Comparison of ENCODE assay signal across 15 cellular contexts in genomic region chr22:44957267-44957905, GRCh38. TPM values are rescaled to one million over a fixed set of nuclear protein-coding genes. Genes with fewer than 3 reads are reported as not detected.
A peak's percentile ranks its signal among the peaks of the same experiment; 100 is the strongest.
DNase-seq lines count a peak whose midpoint lies in the region; ATAC-seq, FAIRE-seq and TF ChIP-seq lines count a peak whose summit lies in the region.
"Had no signal": no experiment of that assay in that cellular context is flagged by ENCODE, and none has a peak within 500 bp of the region (broad histone marks: within the 10 kb centered on the region; RNA-seq: fewer than 3 reads in every experiment).

No MANE protein-coding gene starts in this region.

- no peak overlapping the region for H3K18ac ChIP-seq in IMR-90 (ENCODE audit: low read depth, low read length)

- DNase-seq in ELR (ENCODE audit: low read depth) (peak; percentile 7), IMR-90 (peak; percentile 6), mesothelial cell of epicardium (ENCODE audit: low spot score in 2 of 2, unreplicated experiment in 2 of 2) (no peak), urothelium cell line (ENCODE audit: low spot score) (no peak), mammary epithelial cell (no peak), AG08396 (ENCODE audit: low spot score) (no peak)
- DNase-seq: activated CD4-positive, alpha-beta T cell treated with anti-CD3 and anti-CD28 coated beads, Interleukin-2, amount 10 ng/mL, durations not matched to agents 24 days and 14 days; activated gamma-delta T cell; caudate nucleus; NCI-H2029 treated with DMSO at 0.1 percent for 48 hours; SW 1271 had no signal

- dilution Hi-C loops in IMR-90 (cut with HindIII; ENCODE audit: low sequenced_read_pairs, unreplicated experiment) (no loop called here), mammary epithelial cell (cut with HindIII; ENCODE audit: low sequenced_read_pairs) (no loop called here)

- no peak overlapping the region for H2BK5ac ChIP-seq in IMR-90 (ENCODE audit: low read depth, low read length, poor library complexity, severe bottlenecking)

- H3K14ac ChIP-seq in IMR-90 (replicated peaks; ENCODE audit: low read depth, low read length), result no peak overlapping the region

- H3K27me3 Mint-ChIP-seq in brain (peaks cover 2% of the 10 kb centered on the region), mesothelial cell of epicardium (ENCODE audit: low read depth) (peaks cover 22% of the 10 kb centered on the region)
- H3K27me3 Mint-ChIP-seq: activated CD4-positive, alpha-beta T cell treated with anti-CD3 and anti-CD28 coated beads, Interleukin-2, amount 10 ng/mL, durations not matched to agents 24 days and 14 days had no signal

- in situ Hi-C loops in IMR-90 (cut with MboI; ENCODE audit: low sequenced_read_pairs) (no loop called here), mammary epithelial cell (cut with MboI; ENCODE audit: low sequenced_read_pairs in 2 of 2) (no loop called here)

- WGBS in IMR-90 (ENCODE audit: extremely low coverage in 2 of 2, insufficient read length in 1 of 2), 2 experiments, result 60% methylated on average over 5 of the region's 10 CpGs; no CpG with 5 or more reads in 1 of the 2 experiments
- 87% methylated on average over 10 of the region's 10 CpGs for WGBS in mammary epithelial cell (ENCODE audit: low coverage, missing lambda C conversion rate)

- peaks cover 63% of the 10 kb centered on the region for H3K4me1 Mint-ChIP-seq in brain
- peaks cover 6% of the 10 kb centered on the region for H3K4me1 Mint-ChIP-seq in mesothelial cell of epicardium
- H3K4me1 Mint-ChIP-seq: activated CD4-positive, alpha-beta T cell treated with anti-CD3 and anti-CD28 coated beads, Interleukin-2, amount 10 ng/mL, durations not matched to agents 24 days and 14 days had no signal

- intact Hi-C loops in IMR-90 (cut with micrococcal nuclease), result loop anchor here (5.0 kb wide), 1 partner anchor 140 kb away; no protein-coding TSS in a partner anchor
- intact Hi-C loops in mammary epithelial cell (cut with micrococcal nuclease), result no loop called here

- BruUV-seq in IMR-90 (replicated peaks; lab: Mats Ljungman, UMichigan), result no TSS peak
- BruUV-seq in mammary epithelial cell (replicated peaks; lab: Mats Ljungman, UMichigan), result no TSS peak

- H2AFZ ChIP-seq in IMR-90 (replicated peaks; ENCODE audit: low read length, poor library complexity) (no peak overlapping the region), mammary epithelial cell (ENCODE audit: low read depth, low read length) (no peak overlapping the region)

- TF ChIP-seq POLR2A in IMR-90 (IDR thresholded peaks at IDR 0.05; ENCODE audit: low read depth, low read length), result no peak

- H3K36me3 ChIP-seq in IMR-90 (ENCODE audit: control insufficient read depth, insufficient read depth, low read length) (no peaks in the 10 kb centered on the region), mammary epithelial cell (ENCODE audit: insufficient read depth, low read length) (no peaks in the 10 kb centered on the region)
- H3K36me3 ChIP-seq: thoracic aorta had no signal

- peaks cover 53% of the 10 kb centered on the region for H3K27me3 ChIP-seq in IMR-90 (ENCODE audit: control insufficient read depth, insufficient read depth, low read length)
- H3K27me3 ChIP-seq in mammary epithelial cell (ENCODE audit: insufficient read depth, low read length), result peaks cover 6% of the 10 kb centered on the region

- no peaks in the 10 kb centered on the region for H3K9me1 ChIP-seq in IMR-90 (ENCODE audit: insufficient read depth, low read length)

- POLR2A ChIA-PET in IMR-90 (lab: Charles Lee; ENCODE audit: unreplicated experiment), result no interaction called here

- no peak overlapping the region for H3K56ac ChIP-seq in IMR-90 (ENCODE audit: extremely low read depth, insufficient read depth, low read length)

- no peak overlapping the region for H3K23ac ChIP-seq in IMR-90 (ENCODE audit: low read depth, low read length)

- H3K27ac ChIP-seq in IMR-90 (ENCODE audit: insufficient read depth, low read length) (no peak overlapping the region), mammary epithelial cell (ENCODE audit: insufficient read depth, low read depth, low read length) (no peak overlapping the region)
- H3K27ac ChIP-seq: thoracic aorta had no signal

- H3K79me2 ChIP-seq in mammary epithelial cell (ENCODE audit: insufficient read depth, low read length), result no peaks in the 10 kb centered on the region

- H3K79me1 ChIP-seq in IMR-90 (ENCODE audit: low read depth in 1 of 2, low read length in 2 of 2), result no peaks in the 10 kb centered on the region

- H3K4me1 ChIP-seq in IMR-90 (ENCODE audit: control insufficient read depth, insufficient read depth, low read length) (no peaks in the 10 kb centered on the region), mammary epithelial cell (ENCODE audit: insufficient read depth, low read length) (no peaks in the 10 kb centered on the region)

- no peak overlapping the region for H2BK120ac ChIP-seq in IMR-90 (ENCODE audit: low read depth, low read length)

- H2AK5ac ChIP-seq in IMR-90 (ENCODE audit: low read depth, low read length), result no peak overlapping the region

- H4K5ac ChIP-seq in IMR-90 (ENCODE audit: low read depth, low read length), result no peak overlapping the region

- no peak for FAIRE-seq in urothelium cell line (lab: Jason Lieb, UNC)
- FAIRE-seq: GM12878 had no signal

- H3K9me3 Mint-ChIP-seq in brain, result peaks cover 0 to 5% (median under 1%) of the 10 kb centered on the region in 5 experiments
- no peaks in the 10 kb centered on the region for H3K9me3 Mint-ChIP-seq in mesothelial cell of epicardium
- H3K9me3 Mint-ChIP-seq: activated CD4-positive, alpha-beta T cell treated with anti-CD3 and anti-CD28 coated beads, Interleukin-2, amount 10 ng/mL, durations not matched to agents 24 days and 14 days had no signal

- H3K4me3 ChIP-seq in IMR-90 (ENCODE audit: insufficient read depth, low read depth, low read length) (no peak overlapping the region), mammary epithelial cell (replicated peaks in 1 of 3; ENCODE audit: insufficient read depth in 1 of 3, low read depth in 2 of 3, low read length in 3 of 3) (no peak overlapping the region)
- H3K4me3 ChIP-seq: GM12878, thoracic aorta had no signal

- no peak overlapping the region for H2AK9ac ChIP-seq in IMR-90 (replicated peaks; ENCODE audit: low read depth, low read length, poor library complexity)

- no peak overlapping the region for H3K9ac ChIP-seq in IMR-90 (ENCODE audit: low read depth, low read length)
- H3K9ac ChIP-seq in mammary epithelial cell (ENCODE audit: insufficient read depth, low read length), result no peak overlapping the region

- H4K8ac ChIP-seq in IMR-90 (ENCODE audit: low read depth in 2 of 2, low read length in 2 of 2), result no peak overlapping the region

- no peak overlapping the region for H3K4ac ChIP-seq in IMR-90 (ENCODE audit: low read depth, low read length)

- H2BK15ac ChIP-seq in IMR-90 (ENCODE audit: low read depth, low read length), result no peak overlapping the region

- no peaks in the 10 kb centered on the region for H3K9me3 ChIP-seq in IMR-90 (ENCODE audit: control insufficient read depth, insufficient read depth, low read length)
- H3K9me3 ChIP-seq in mammary epithelial cell (replicated peaks; ENCODE audit: insufficient read depth, low read length), result no peaks in the 10 kb centered on the region
- H3K9me3 ChIP-seq: thoracic aorta had no signal

- H3K36me3 Mint-ChIP-seq in brain (peaks cover 25% of the 10 kb centered on the region), mesothelial cell of epicardium (no peaks in the 10 kb centered on the region)

- H4K20me1 ChIP-seq in IMR-90 (ENCODE audit: insufficient read depth, low read length) (no peaks in the 10 kb centered on the region; the same call in 1 of the 2 replicates), mammary epithelial cell (ENCODE audit: insufficient read depth, low read length) (no peaks in the 10 kb centered on the region)

- CTCF ChIA-PET in IMR-90 (lab: Yijun Ruan, JAX) (interaction anchor here (0.6 kb wide), 1 partner anchor 17 kb away, joined by 4 read pairs; no protein-coding TSS in a partner anchor), mammary epithelial cell (lab: Charles Lee; ENCODE audit: low non-redundant PET) (no interaction called here)

- H4K91ac ChIP-seq in IMR-90 (ENCODE audit: insufficient read depth, low read depth, low read length), result no peak overlapping the region

- H3K4me3 Mint-ChIP-seq in brain, result peak overlapping the region in 1 of 5 experiments; percentile 7
- H3K4me3 Mint-ChIP-seq in mesothelial cell of epicardium, result no peak overlapping the region
- H3K4me3 Mint-ChIP-seq: activated CD4-positive, alpha-beta T cell treated with anti-CD3 and anti-CD28 coated beads, Interleukin-2, amount 10 ng/mL, durations not matched to agents 24 days and 14 days had no signal

- peak; percentile 73 for ATAC-seq in IMR-90 (ENCODE audit: low read depth)
- no peak for ATAC-seq in HG02571 (IDR thresholded peaks at IDR 0.05; ENCODE audit: unreplicated experiment)
- ATAC-seq: GM12878 had no signal

- no peak overlapping the region for H2BK20ac ChIP-seq in IMR-90 (ENCODE audit: low read depth, low read length)

- H3K4me2 ChIP-seq in IMR-90 (ENCODE audit: low read depth, low read length), result no peak overlapping the region
- no peak overlapping the region for H3K4me2 ChIP-seq in mammary epithelial cell (ENCODE audit: insufficient read depth, low read depth, low read length)

- TF ChIP-seq CTCF in IMR-90 (conservative IDR thresholded peaks at IDR 0.05; ENCODE audit: low read depth, low read length), result peak; percentile 32
- TF ChIP-seq CTCF in brain (conservative IDR thresholded peaks at IDR 0.05), result peak in 1 of 2 experiments; percentile 54
- peak; percentile 45 for TF ChIP-seq CTCF in mesothelial cell of epicardium (IDR thresholded peaks at IDR 0.05; ENCODE audit: unreplicated experiment)
- TF ChIP-seq CTCF in mammary epithelial cell (conservative IDR thresholded peaks at IDR 0.05 in 1 of 2, IDR thresholded peaks at IDR 0.05 in 1 of 2; ENCODE audit: extremely low read depth in 1 of 2, insufficient read depth in 1 of 2, low read depth in 1 of 2, low read length in 2 of 2), result peak in 1 of 2 donors; percentile 9

- H3K27ac Mint-ChIP-seq in brain, result peak overlapping the region; percentile 36 to 92 (median 51)
- no peak overlapping the region for H3K27ac Mint-ChIP-seq in mesothelial cell of epicardium
- H3K27ac Mint-ChIP-seq: activated CD4-positive, alpha-beta T cell treated with anti-CD3 and anti-CD28 coated beads, Interleukin-2, amount 10 ng/mL, durations not matched to agents 24 days and 14 days had no signal

- 0 out of 2 replicates have a peak, but pooled peaks have one; percentile 19 for TF ChIP-seq RAD21 in IMR-90 (IDR thresholded peaks at IDR 0.05; ENCODE audit: low read length)

TF ChIP-seq in IMR-90, 13 proteins besides CTCF, POLR2A, EP300 and RAD21:
- TF ChIP-seq SMC3 (IDR thresholded peaks at IDR 0.05; ENCODE audit: low read depth, low read length) (peak; percentile 29; the same call in 1 of the 2 replicates), RCOR1 (IDR thresholded peaks at IDR 0.05; ENCODE audit: insufficient replicate concordance, low read length) (no peak)

RNA-seq across cellular contexts. Expression of gene PHF21B, which starts 52.4 kb away (rescaled TPM):
- not detected in 2 replicates for total RNA-seq in IMR-90 (2012; rRNA removed)
- 0.02 and 0.09 TPM in 2 replicates for polyA plus RNA-seq in IMR-90 (2012; rRNA removed)
- polyA plus RNA-seq in IMR-90 (2012; cell fraction: cytosol; rRNA removed), result 0.01 and 0.02 TPM in 2 replicates
- polyA plus RNA-seq in IMR-90 (2012; cell fraction: nucleus; rRNA removed; ENCODE audit: low replicate concordance), result 0.09 and 0.13 TPM in 2 replicates
- 8.2 TPM for polyA plus RNA-seq in brain (ENCODE audit: insufficient read depth, low read depth, low replicate concordance)
- 5.7 to 8.6 TPM (median 6.8 TPM) in 3 replicates for total RNA-seq in mesothelial cell of epicardium
- total RNA-seq in mammary epithelial cell, result under 1 TPM in 1 of 2 donors, not detected in 1; 0.26 TPM
- polyA plus RNA-seq in mammary epithelial cell, result not detected
- polyA minus RNA-seq in mammary epithelial cell, result not detected
- total RNA-seq: GM12878 had no signal

Comparison
In these comparisons a context has a peak if more than half of its experiments do, and no peak if none do; other contexts are left out.
1. DNase-seq: peak in ELR (single experiment) and IMR-90 (single experiment); none in mesothelial cell of epicardium (0 of 2), urothelium cell line (single experiment), mammary epithelial cell (single experiment) and AG08396 (single experiment).